8 cellular contexts compared by ENCODE assay signal in genomic region chr16:56632160-56632847, GRCh38. TPM values are rescaled to one million over a fixed set of nuclear protein-coding genes. Genes with fewer than 3 reads are reported as not detected.
DNase-seq lines count a peak whose midpoint lies in the region; ATAC-seq, FAIRE-seq and TF ChIP-seq lines count a peak whose summit lies in the region.

TSS of gene MT1M (plus strand) at chr16:56632659. CDS start at chr16:56632732, 73 bp downstream.

- TF ChIP-seq CTCF in brain microvascular endothelial cell (IDR thresholded peaks at IDR 0.05; ENCODE audit: low read depth, low read length, missing control alignments) (no peak), kidney epithelial cell (IDR thresholded peaks at IDR 0.05; ENCODE audit: insufficient read depth, low read length, poor library complexity, severe bottlenecking) (no peak), smooth muscle cell (IDR thresholded peaks at IDR 0.05; ENCODE audit: borderline replicate concordance, insufficient read depth, poor library complexity, severe bottlenecking) (no peak), D721Med (IDR thresholded peaks at IDR 0.05; ENCODE audit: insufficient read depth, missing control alignments) (no peak)

- ATAC-seq in GM19452 (IDR thresholded peaks at IDR 0.05; ENCODE audit: unreplicated experiment) (no peak), GM18511 (IDR thresholded peaks at IDR 0.05; ENCODE audit: unreplicated experiment) (no peak), GM21737 (IDR thresholded peaks at IDR 0.05; ENCODE audit: unreplicated experiment) (no peak)

- peaks cover 6% of the 10 kb centered on the region for H3K4me1 ChIP-seq in smooth muscle cell (ENCODE audit: low read depth)

- no peak within 1 kb of the TSS for H2AFZ ChIP-seq in smooth muscle cell (ENCODE audit: low read depth)

- H3K4me2 ChIP-seq in smooth muscle cell = peak within 1 kb of the TSS; percentile 82

- in situ Hi-C loops in brain microvascular endothelial cell (cut with HindIII; ENCODE audit: low pct_ligation_motif_present, low sequenced_read_pairs) = no loop called here

- 1% methylated on average over 32 of the region's 61 CpGs for WGBS in smooth muscle cell (ENCODE audit: low lambda C conversion rate)

- no peaks in the 10 kb centered on the region for H3F3A ChIP-seq in smooth muscle cell (ENCODE audit: low read depth)

- peak within 1 kb of the TSS; percentile 48 for H3K4me3 ChIP-seq in brain microvascular endothelial cell (ENCODE audit: low read depth, low read length)
- H3K4me3 ChIP-seq in kidney epithelial cell (ENCODE audit: low read depth, low read length) = peak within 1 kb of the TSS; percentile 36
- peak within 1 kb of the TSS; percentile 45 for H3K4me3 ChIP-seq in smooth muscle cell

- H3K9me3 ChIP-seq in smooth muscle cell (replicated peaks; ENCODE audit: low read depth) = no peaks in the 10 kb centered on the region

- H3K27me3 ChIP-seq in brain microvascular endothelial cell (replicated peaks) (peaks cover 31% of the 10 kb centered on the region), kidney epithelial cell (ENCODE audit: control insufficient read depth, insufficient read depth, low read length) (peaks cover 41% of the 10 kb centered on the region), smooth muscle cell (ENCODE audit: low read depth) (peaks cover 66% of the 10 kb centered on the region)

- no peaks in the 10 kb centered on the region for H3K79me2 ChIP-seq in smooth muscle cell (ENCODE audit: low read depth)

- no peaks in the 10 kb centered on the region for H4K20me1 ChIP-seq in smooth muscle cell (ENCODE audit: low read depth)

- FAIRE-seq in D721Med (lab: Jason Lieb, UNC) = no peak

- DNase-seq in M059J (ENCODE audit: low read depth) (peak; percentile 28), brain microvascular endothelial cell (no peak), kidney epithelial cell (ENCODE audit: low read depth) (no peak), smooth muscle cell (lab: John Stamatoyannopoulos, UW; ENCODE audit: unreplicated experiment) (no peak), D721Med (ENCODE audit: insufficient read length, low spot score) (no peak)

- no peak within 1 kb of the TSS for H3K9ac ChIP-seq in smooth muscle cell (ENCODE audit: low read depth)

- H3K27ac ChIP-seq in brain microvascular endothelial cell = no peak within 1 kb of the TSS
- no peak within 1 kb of the TSS for H3K27ac ChIP-seq in smooth muscle cell (ENCODE audit: low read depth)

- no peaks in the 10 kb centered on the region for H3K36me3 ChIP-seq in brain microvascular endothelial cell (replicated peaks)
- H3K36me3 ChIP-seq in kidney epithelial cell (ENCODE audit: control insufficient read depth, insufficient read depth, low read length) = no peaks in the 10 kb centered on the region
- no peaks in the 10 kb centered on the region for H3K36me3 ChIP-seq in smooth muscle cell (ENCODE audit: low read depth)

RNA-seq across cellular contexts. Expression of gene MT1M, which starts in this region (rescaled TPM):
- 0.22 and 1.4 TPM in 2 replicates for total RNA-seq in M059J (2014; rRNA removed; shearing (Covaris generic))
- total RNA-seq in kidney epithelial cell = 1.9 and 4.3 TPM in 2 replicates
- not detected in 2 replicates for total RNA-seq in smooth muscle cell
- polyA plus RNA-seq in smooth muscle cell = 0.19 TPM in 1 of 2 replicates, not detected in the other
